Comparison of ENCODE assay signal across 8 cellular contexts in genomic region chr15:52503788-52504496, GRCh38. TPM values are rescaled to one million over a fixed set of nuclear protein-coding genes. Genes with fewer than 3 reads are reported as not detected.
DNase-seq lines count a peak whose midpoint lies in the region; ATAC-seq lines count a peak whose summit lies in the region.

No MANE protein-coding gene starts in this region.

- H3K4me1 Mint-ChIP-seq in T-helper 17 cell, result peaks cover 39% of the 10 kb centered on the region

- peak overlapping the region in 18 of 21 experiments; percentile 2 to 64 (median 45) for H3K27ac ChIP-seq in skin epidermis

- intact Hi-C loops in Right ventricle myocardium inferior (cut with DNase I), result no loop called here

- no peak overlapping the region for H3K4me3 ChIP-seq in skin epidermis

- no peaks in the 10 kb centered on the region for H3K36me3 Mint-ChIP-seq in T-helper 17 cell (ENCODE audit: low read depth)

- no peaks in the 10 kb centered on the region for H3K27me3 Mint-ChIP-seq in T-helper 17 cell

- peak; percentile 33 to 44 for ATAC-seq in activated CD4-positive, CD25-positive, alpha-beta regulatory T cell treated with anti-CD3 and anti-CD28 coated beads, Interleukin-2, amount 50 U/mL, for 24 hours
- ATAC-seq in HG02885 (IDR thresholded peaks at IDR 0.05; ENCODE audit: poor library complexity, unreplicated experiment) (peak; percentile 79), T-helper 17 cell (peak; percentile 66), Right ventricle myocardium inferior (no peak)

- H3K9me3 ChIP-seq in T-helper 17 cell (ENCODE audit: control insufficient read depth, low read length, poor library complexity, severe bottlenecking), result no peaks in the 10 kb centered on the region

- H3K27ac Mint-ChIP-seq in T-helper 17 cell, result peak overlapping the region; percentile 6

- H3K4me3 Mint-ChIP-seq in T-helper 17 cell, result peak overlapping the region; percentile 75

- no peak for DNase-seq in activated CD4-positive, CD25-positive, alpha-beta regulatory T cell treated with anti-CD3 and anti-CD28 coated beads, Interleukin-2, amount 50 U/mL, for 72 hours
- DNase-seq in T-helper 17 cell, result no peak
- DNase-seq in Right ventricle myocardium inferior (ENCODE audit: missing footprints), result no peak
- DNase-seq in effector CD4-positive, alpha-beta T cell, result no peak
- DNase-seq in midbrain (lab: John Stamatoyannopoulos, UW), result no peak

RNA-seq across cellular contexts. Expression of gene MYO5A, which starts 24.7 kb away (rescaled TPM):
- 10 to 100 TPM; 50.6 to 58.4 TPM for total RNA-seq in T-helper 17 cell
- 7.9 TPM for total RNA-seq in Right ventricle myocardium inferior
